ENCODE assay signal across 1 cellular context in genomic region chr1:10211805-10212405, GRCh38.
TF ChIP-seq lines count a peak whose summit lies in the region.

No MANE protein-coding gene starts in this region.

TF ChIP-seq in SK-N-SH treated with all-trans-retinoic acid at 6 μM for 48 hours, 23 proteins besides CTCF, POLR2A, EP300 and RAD21 (continued from another document):
- TF ChIP-seq OSR1 (CRISPR knock-in tag; IDR thresholded peaks at IDR 0.05) (no peak), GLIS3 (CRISPR knock-in tag; IDR thresholded peaks at IDR 0.05) (no peak), ZFP3 (CRISPR knock-in tag; IDR thresholded peaks at IDR 0.05) (no peak)
